In genomic region chr1:185610954-185611353, GRCh38 we compare ENCODE assay signal across 17 cellular contexts.
"Had no signal": no experiment of that assay in that cellular context is flagged by ENCODE, and none has a peak within 500 bp of the region (broad histone marks: within the 10 kb centered on the region; RNA-seq: fewer than 3 reads in every experiment).

No MANE protein-coding gene starts in this region.

- H3K4me3 ChIP-seq: colonic mucosa, hepatocyte, left lung, neural progenitor cell, ovary, thoracic aorta had no signal

- H3K27ac ChIP-seq: colonic mucosa, hepatocyte, left lung, neural progenitor cell, ovary, thoracic aorta had no signal

- DNase-seq: activated CD4-positive, CD25-positive, alpha-beta regulatory T cell treated with anti-CD3 and anti-CD28 coated beads, Interleukin-2, amount 50 U/mL, for 72 hours; activated naive CD4-positive, alpha-beta T cell treated with anti-CD3 and anti-CD28 coated beads, Interleukin-2, amount 10 ng/mL, durations not matched to agents 7 days and 5 days; activated T-cell treated with anti-CD3 and anti-CD28 coated beads for 4 hours; caudate nucleus; colonic mucosa; kidney; left lung; naive B cell; ovary; stimulated activated CD4-positive, alpha-beta T cell treated with anti-CD3 and anti-CD28 coated beads, Interleukin-1b, Interleukin-23, amount 100 ng/mL, for 48 hours; T-helper 9 cell had no signal

- H3K9me3 ChIP-seq: colonic mucosa, ovary, thoracic aorta had no signal

- ATAC-seq: left lung, sciatic nerve had no signal

- H3K4me2 ChIP-seq: hepatocyte, neural progenitor cell had no signal

- H3K9ac ChIP-seq: neural progenitor cell had no signal

- FAIRE-seq: astrocyte, endometrium, kidney had no signal

- H3K36me3 ChIP-seq: colonic mucosa, left lung, neural progenitor cell, ovary, thoracic aorta had no signal

- H2AFZ ChIP-seq: hepatocyte, neural progenitor cell had no signal

- H3K79me2 ChIP-seq: hepatocyte had no signal

- H3K27me3 ChIP-seq: colonic mucosa, hepatocyte, left lung, neural progenitor cell, ovary had no signal

- H3K4me1 ChIP-seq: colonic mucosa, left lung, neural progenitor cell had no signal
